In the genomic region with DNA sequence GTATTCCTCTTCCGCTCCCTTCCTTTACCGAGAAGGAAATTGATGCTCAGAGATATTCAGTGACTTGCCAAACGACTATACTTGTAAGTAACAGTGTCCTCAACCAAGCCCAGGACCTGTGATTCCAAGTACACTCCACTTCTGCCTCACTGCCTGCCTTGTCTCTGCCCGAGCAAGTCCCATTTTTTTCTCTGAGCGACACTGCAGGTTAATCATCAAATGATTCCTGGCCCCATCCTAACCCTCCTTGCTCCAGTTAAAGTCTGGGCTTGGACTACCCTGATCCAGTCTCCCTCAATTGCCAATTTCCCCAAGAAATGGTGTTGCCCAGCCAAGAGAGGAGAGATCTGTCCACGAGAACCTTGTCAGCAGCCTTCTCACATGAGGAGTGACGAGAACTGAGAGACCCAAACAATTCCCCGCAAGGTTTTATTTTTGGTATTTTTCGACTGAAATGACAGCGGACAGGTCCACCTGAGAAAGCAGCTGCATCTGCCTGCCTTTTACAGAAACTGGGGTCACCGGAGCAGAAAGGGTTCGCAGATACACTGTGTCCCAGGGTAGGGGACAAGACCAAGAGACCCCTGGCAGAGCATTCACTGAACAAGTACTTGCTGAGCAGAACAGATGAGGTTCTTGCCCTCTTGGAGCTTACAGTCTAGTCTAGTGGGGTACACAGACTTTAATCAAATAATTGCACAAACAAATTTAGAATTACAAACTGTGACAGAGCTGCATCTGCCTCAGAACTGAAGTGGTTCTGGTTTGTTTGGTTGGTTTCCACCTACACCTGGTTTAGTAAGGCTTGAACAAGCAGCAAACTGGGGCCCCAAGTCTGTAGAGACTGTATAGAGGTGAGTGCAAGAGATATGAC, we compare ENCODE assay signal across 10 cellular contexts. TPM values are rescaled to one million over a fixed set of nuclear protein-coding genes. Genes with fewer than 3 reads are reported as not detected.
A peak's percentile ranks its signal among the peaks of the same experiment; 100 is the strongest.
DNase-seq lines count a peak whose midpoint lies in the region; ATAC-seq and TF ChIP-seq lines count a peak whose summit lies in the region.
"Had no signal": no experiment of that assay in that cellular context is flagged by ENCODE, and none has a peak within 500 bp of the region (broad histone marks: within the 10 kb centered on the region; RNA-seq: fewer than 3 reads in every experiment).

No MANE protein-coding gene starts in this region.

- no peaks in the 10 kb centered on the region for H3K36me3 ChIP-seq in colonic mucosa

- no peak for TF ChIP-seq CTCF in GM13977 (IDR thresholded peaks at IDR 0.05; ENCODE audit: extremely low read depth, insufficient read depth, missing control alignments)
- TF ChIP-seq CTCF in RWPE1 (conservative IDR thresholded peaks at IDR 0.05; ENCODE audit: low read depth): no peak
- no peak for TF ChIP-seq CTCF in colonic mucosa (IDR thresholded peaks at IDR 0.05)

- no peaks in the 10 kb centered on the region for H3K27me3 ChIP-seq in colonic mucosa

- in situ Hi-C loops in GM13977 (cut with MboI; ENCODE audit: low pct_unique_long_range_greater_than_20kb, low sequenced_read_pairs, unreplicated experiment): no loop called here

- CTCF ChIA-PET in RWPE1 (lab: Yijun Ruan, JAX): no interaction called here

- ATAC-seq in GM19455 (IDR thresholded peaks at IDR 0.05; ENCODE audit: unreplicated experiment) (peak; percentile 50), HG02981 (IDR thresholded peaks at IDR 0.05; ENCODE audit: unreplicated experiment) (peak; percentile 44)

- H3K9me3 ChIP-seq in colonic mucosa: no peaks in the 10 kb centered on the region

- intact Hi-C loops in colonic mucosa (cut with DNase I): no loop called here

- H3K27ac ChIP-seq in RWPE1: peak overlapping the region; percentile 62
- H3K27ac ChIP-seq in colonic mucosa: no peak overlapping the region

- peak overlapping the region in 1 of 2 donors; percentile 9 for H3K9ac ChIP-seq in colonic mucosa (ENCODE audit: low read depth in 2 of 2, low read length in 2 of 2)

- no peak overlapping the region for H3K4me3 ChIP-seq in colonic mucosa
- H3K4me3 ChIP-seq: skin epidermis had no signal

- peak; percentile 74 for DNase-seq in GM13977 (ENCODE audit: low spot score)
- no peak for DNase-seq in RWPE1 (ENCODE audit: low spot score)
- DNase-seq in colonic mucosa: no peak
- DNase-seq in NK-92 treated with Interleukin-12 subunit alpha and Interleukin-12 subunit beta, amount 100 ng/mL, for 24 hours (lab: John Stamatoyannopoulos, UW): no peak
- no peak for DNase-seq in NCI-H774 (lab: John Stamatoyannopoulos, UW)
- DNase-seq in DMS153 treated with DMSO at 0.1 percent for 48 hours (lab: John Stamatoyannopoulos, UW; ENCODE audit: unreplicated experiment): no peak

- POLR2A ChIA-PET in RWPE1 (lab: Yijun Ruan, JAX; ENCODE audit: low non-redundant PET): no interaction called here

- no peaks in the 10 kb centered on the region for H3K4me1 ChIP-seq in colonic mucosa

RNA-seq across cellular contexts. Expression of gene POU2AF1, which starts 11.4 kb away (rescaled TPM):
- total RNA-seq in colonic mucosa: 1 to 10 TPM; 3.1 to 3.7 TPM
- total RNA-seq: epithelial cell of proximal tubule had no signal
